29 cellular contexts compared by ENCODE assay signal in the genomic region with DNA sequence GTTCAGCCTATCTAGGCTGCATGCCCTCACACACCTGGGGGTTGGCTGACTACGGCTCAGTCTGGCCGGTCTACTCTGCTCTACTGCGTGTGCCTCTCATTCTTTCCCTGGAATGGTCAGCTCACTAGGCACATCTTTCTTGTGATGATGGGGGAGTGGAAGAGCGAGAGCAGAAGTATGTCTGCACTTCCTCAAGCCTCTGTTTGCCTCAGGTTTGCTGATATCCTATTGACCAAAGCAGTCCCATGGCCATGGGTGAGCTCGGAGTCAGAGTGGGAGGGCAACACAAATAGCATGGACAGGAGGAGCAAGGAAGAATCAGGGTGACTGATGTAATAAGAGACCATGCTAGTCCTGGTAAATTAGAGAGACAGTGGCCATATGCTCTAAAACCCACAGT.
"Had no signal": no experiment of that assay in that cellular context is flagged by ENCODE, and none has a peak within 500 bp of the region (broad histone marks: within the 10 kb centered on the region; RNA-seq: fewer than 3 reads in every experiment).

No MANE protein-coding gene starts in this region.

- DNase-seq: hippocampal formation; kidney; left colon; left lung; midbrain; mucosa of descending colon; naive thymus-derived CD4-positive, alpha-beta T cell; nucleus accumbens; pancreas; posterior cingulate gyrus; retina; right cardiac atrium; stimulated activated CD4-positive, alpha-beta T cell treated with anti-CD3 and anti-CD28 coated beads, Interleukin-12 subunit alpha, Interleukin-12 subunit beta, amount 100 ng/mL, for 4 hours; stimulated activated CD4-positive, alpha-beta T cell treated with anti-CD3 and anti-CD28 coated beads, Interleukin-15, amount 100 ng/mL, for 24 hours; stimulated activated CD4-positive, alpha-beta T cell treated with anti-CD3 and anti-CD28 coated beads, Interleukin-2, amount 100 ng/mL, for 24 hours; stimulated activated CD4-positive, alpha-beta T cell treated with anti-CD3 and anti-CD28 coated beads, Interleukin-4, amount 100 ng/mL, for 1 hour; stimulated activated naive B cell treated with anti-CD40 and anti-IgM and Interleukin-4, amounts not matched to agents 10 μg/mL and 1 μg/mL and 100 μg/mL, for 72 hours; stimulated activated naive CD8-positive, alpha-beta T cell treated with anti-CD3 and anti-CD28 coated beads, Interleukin-15, Interleukin-2, amounts not matched to agents 100 U/mL and 50 U/mL, for 24 hours; stomach; testis; thyroid gland; transverse colon; upper lobe of right lung; uterus had no signal

- H3K36me3 ChIP-seq: left lung, pancreas, prostate gland, stomach, thyroid gland, transverse colon, upper lobe of right lung, uterus had no signal

- H3K4me3 ChIP-seq: left lung, lung, mucosa of descending colon, pancreas, prostate gland, skin epidermis, stomach, testis, thyroid gland, transverse colon, upper lobe of right lung, uterus had no signal

- H3K27me3 ChIP-seq: left lung, pancreas, stomach, testis, thyroid gland, transverse colon, upper lobe of right lung, uterus had no signal

- ATAC-seq: left colon; left lung; mucosa of descending colon; naive thymus-derived CD4-positive, alpha-beta T cell; natural killer cell treated with Interleukin-12 subunit alpha and Interleukin-12 subunit beta and Interleukin-15 and Interleukin-18, amount 100 ng/mL, for 72 hours; pancreas; right cardiac atrium; sciatic nerve; stimulated activated naive B cell treated with anti-CD40 and anti-IgM and Interleukin-4, amounts not matched to agents 10 μg/mL and 1 μg/mL and 100 μg/mL, for 72 hours; stimulated activated naive CD8-positive, alpha-beta T cell treated with anti-CD3 and anti-CD28 coated beads, Interleukin-15, Interleukin-2, amounts not matched to agents 100 U/mL and 50 U/mL, for 24 hours; upper lobe of right lung had no signal

- H3K4me1 ChIP-seq: left lung, pancreas, prostate gland, testis, thyroid gland, upper lobe of right lung had no signal

- H3K9me3 ChIP-seq: left lung, mucosa of descending colon, pancreas, prostate gland, stomach, testis, thyroid gland, transverse colon, upper lobe of right lung, uterus had no signal

- H3K27ac ChIP-seq: left lung, pancreas, prostate gland, skin epidermis, stomach, testis, thyroid gland, transverse colon, upper lobe of right lung, uterus had no signal
